In the genomic region with DNA sequence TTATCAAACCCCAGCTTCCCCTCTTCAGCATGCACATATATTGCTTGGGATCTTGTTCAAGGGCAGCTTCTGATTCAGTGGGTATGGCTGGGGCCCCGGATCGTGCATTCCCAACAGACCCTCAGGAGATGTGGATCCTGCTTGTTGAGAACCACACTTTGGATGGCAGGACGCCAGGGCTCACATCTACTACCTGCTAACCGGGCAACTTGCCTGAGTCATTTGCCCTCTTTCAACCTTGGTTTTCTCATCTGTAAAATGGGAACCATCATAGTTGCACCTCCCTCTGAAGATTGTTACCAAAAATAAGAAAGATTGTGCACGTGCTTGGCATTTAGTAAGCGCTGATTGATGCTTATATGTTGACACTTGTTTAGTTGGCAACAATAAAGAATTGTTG, we compare ENCODE assay signal across 35 cellular contexts.
"Had no signal": no experiment of that assay in that cellular context is flagged by ENCODE, and none has a peak within 500 bp of the region (broad histone marks: within the 10 kb centered on the region; RNA-seq: fewer than 3 reads in every experiment).

No MANE protein-coding gene starts in this region.

- H3K27me3 ChIP-seq: MG63 had no signal

- H3K36me3 ChIP-seq: MG63 had no signal

- H3K9me3 ChIP-seq: MG63 had no signal

- H3K4me3 ChIP-seq: MG63 had no signal

- DNase-seq: Karpas-422, Kasumi-1, MG63, MM.1S, MV-4-11, NCI-H1048, NCI-H1092, NCI-H1092 treated with DMSO at 0.1 percent for 48 hours, NCI-H1105, NCI-H1105 treated with DMSO at 0.1 percent for 48 hours, NCI-H1417, NCI-H1417 treated with DMSO at 0.1 percent for 48 hours, NCI-H1436, NCI-H1436 treated with DMSO at 0.1 percent for 48 hours, NCI-H146, NCI-H1694, NCI-H1694 treated with DMSO at 0.1 percent for 48 hours, NCI-H187, NCI-H187 treated with DMSO at 0.1 percent for 48 hours, NCI-H1930, NCI-H2029, NCI-H2029 treated with DMSO at 0.1 percent for 48 hours, NCI-H2081, NCI-H2081 treated with DMSO at 0.1 percent for 48 hours, NCI-H2107, NCI-H2171, NCI-H2171 treated with DMSO at 0.1 percent for 48 hours, NCI-H2227 treated with DMSO at 0.1 percent for 48 hours, NCI-H226, NCI-H345, NCI-H446, NCI-H446 treated with DMSO at 0.1 percent for 48 hours, NCI-H510A, NCI-H510A treated with DMSO at 0.1 percent for 48 hours, NCI-H524 had no signal
